Comparison of ENCODE assay signal across 5 cellular contexts in the genomic region with DNA sequence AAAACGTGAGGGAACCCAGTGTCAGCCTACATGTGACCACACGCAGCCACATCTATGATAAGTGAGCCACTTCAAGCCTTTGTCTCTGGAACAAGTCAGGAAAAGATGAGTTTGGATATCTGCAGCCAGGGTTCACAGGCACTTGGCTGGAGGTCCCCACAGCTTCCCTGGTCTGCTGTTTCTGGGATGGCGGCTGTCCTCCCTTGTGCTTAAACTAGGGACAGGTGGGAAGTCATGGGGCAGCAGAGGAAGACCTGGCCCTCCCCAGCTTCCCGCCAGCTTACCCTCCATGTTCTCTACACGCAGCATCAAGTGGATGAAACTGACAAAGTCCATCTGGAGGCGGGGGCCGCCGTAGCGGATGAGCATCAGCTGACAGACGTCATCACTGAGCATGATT. TPM values are rescaled to one million over a fixed set of nuclear protein-coding genes. Genes with fewer than 3 reads are reported as not detected.
"Had no signal": no experiment of that assay in that cellular context is flagged by ENCODE, and none has a peak within 500 bp of the region (broad histone marks: within the 10 kb centered on the region; RNA-seq: fewer than 3 reads in every experiment).

No MANE protein-coding gene starts in this region.

- H3K27ac Mint-ChIP-seq: GM23338, H9 had no signal

- H3K4me3 Mint-ChIP-seq: GM23338, H9 had no signal

- DNase-seq: H9, HCEC 1CT, IMR-90 had no signal

- H3K9me3 Mint-ChIP-seq: GM23338 had no signal

- ATAC-seq: GM23338, K562 had no signal

- H3K4me1 Mint-ChIP-seq: GM23338, H9 had no signal

RNA-seq across cellular contexts. Expression of gene GALNT14, which starts 38.5 kb away (rescaled TPM):
- total RNA-seq: K562 had no signal

RNA-seq across cellular contexts. Expression of gene CAPN14, which starts 40.6 kb away (rescaled TPM):
- total RNA-seq: GM23338, K562 had no signal
